Comparison of ENCODE assay signal across 7 cellular contexts in the genomic region with DNA sequence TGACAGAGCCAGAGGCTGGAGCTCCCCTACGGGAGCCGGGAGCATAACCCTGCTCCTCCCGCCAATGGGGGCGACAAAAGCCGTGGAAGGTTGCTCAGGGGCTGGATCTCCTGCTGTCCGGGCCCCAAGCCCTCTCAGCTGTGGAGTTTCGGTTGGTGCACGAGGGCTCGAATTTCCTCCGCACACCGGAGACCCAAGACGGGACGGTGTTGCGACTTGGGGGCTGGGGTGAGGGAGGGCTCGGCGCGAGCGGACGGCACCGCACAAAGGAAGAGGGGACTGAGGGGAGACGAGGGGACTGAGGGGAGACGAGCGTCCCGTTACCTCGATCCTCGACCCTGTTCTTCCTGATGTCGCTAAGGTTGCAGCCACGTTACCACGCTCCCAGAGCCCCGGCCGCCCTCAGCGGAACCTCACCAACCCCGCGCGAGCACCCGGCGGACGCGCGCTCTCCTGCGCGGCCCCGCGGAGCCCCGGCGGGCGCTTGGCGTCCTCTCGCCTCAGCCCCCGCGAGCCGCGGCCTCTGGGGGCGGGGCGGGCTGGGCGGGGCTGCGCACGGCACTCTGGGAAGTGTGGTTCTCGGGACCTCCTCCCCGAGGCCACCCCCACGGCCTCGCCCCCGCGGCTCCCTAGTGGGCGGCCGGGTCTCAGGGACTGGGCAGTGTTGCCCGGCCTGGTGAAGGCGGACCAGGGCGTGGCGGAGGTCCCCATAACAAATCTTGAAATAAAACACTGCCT.
DNase-seq lines count a peak whose midpoint lies in the region; ATAC-seq and TF ChIP-seq lines count a peak whose summit lies in the region.

A gene (minus strand): TSS at position 525 of the 738 bp plus-strand sequence. CDS start 25,079 bp downstream, outside the sequence.

- TF ChIP-seq CTCF in astrocyte of the cerebellum (IDR thresholded peaks at IDR 0.05; ENCODE audit: low read depth, low read length, missing control alignments): peak; percentile 28
- no peak for TF ChIP-seq CTCF in retinal pigment epithelial cell (conservative IDR thresholded peaks at IDR 0.05; ENCODE audit: low read depth, low read length)

- in situ Hi-C loops in astrocyte of the cerebellum (cut with HindIII; ENCODE audit: low sequenced_read_pairs): no loop called here

- ATAC-seq in GM18499 (IDR thresholded peaks at IDR 0.05; ENCODE audit: insufficient read depth, unreplicated experiment) (peak; percentile 62), HG02852 (IDR thresholded peaks at IDR 0.05; ENCODE audit: unreplicated experiment) (peak; percentile 81)

- H3K4me3 ChIP-seq in astrocyte of the cerebellum (ENCODE audit: low read depth, low read length) (peak within 1 kb of the TSS; percentile 98), retinal pigment epithelial cell (ENCODE audit: low read length) (peak within 1 kb of the TSS; percentile 93)

- DNase-seq in NCI-H1436 treated with DMSO at 0.1 percent for 48 hours (lab: John Stamatoyannopoulos, UW): peak; percentile 30
- DNase-seq in T-helper 9 cell: peak; percentile 73
- DNase-seq in astrocyte of the cerebellum (ENCODE audit: low read depth): peak; percentile 40
- peak; percentile 81 to 89 for DNase-seq in hippocampal formation (lab: John Stamatoyannopoulos, UW)
- peak; percentile 30 for DNase-seq in retinal pigment epithelial cell (ENCODE audit: low read depth)

Comparison
In these comparisons a context has a peak if more than half of its experiments do, and no peak if none do; other contexts are left out.
1. Peak in every context shown above with its lines: DNase-seq, ATAC-seq and H3K4me3 ChIP-seq.
2. DNase-seq: peak in every context shown above with its lines; median percentile 85 in hippocampal formation; 73 in T-helper 9 cell; 40 in astrocyte of the cerebellum; 30 in NCI-H1436 treated with DMSO at 0.1 percent for 48 hours; 30 in retinal pigment epithelial cell.